In the genomic region with DNA sequence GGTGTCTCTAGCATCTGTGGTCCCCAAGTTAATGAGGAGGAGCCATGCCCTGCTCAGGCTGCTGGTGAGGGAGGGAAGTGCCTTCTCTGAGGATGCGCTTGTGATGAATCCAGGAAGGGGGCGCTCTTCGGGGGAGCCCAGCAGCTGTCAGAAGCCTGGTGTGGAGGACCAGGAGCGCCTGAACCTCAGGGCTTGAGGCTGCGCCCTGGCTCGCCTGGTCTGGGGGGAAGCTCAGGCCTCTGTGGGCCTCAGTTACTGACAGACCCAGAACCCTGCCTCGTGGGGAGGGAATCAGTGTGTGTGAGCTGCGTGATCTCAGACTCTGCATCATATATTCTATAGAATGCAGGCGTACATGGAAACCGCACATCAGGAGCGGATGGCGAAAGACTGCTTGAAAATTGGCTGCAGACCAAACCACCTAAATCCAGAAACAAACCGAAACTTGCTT, we compare ENCODE assay signal across 12 cellular contexts.
A peak's percentile ranks its signal among the peaks of the same experiment; 100 is the strongest.
DNase-seq lines count a peak whose midpoint lies in the region; ATAC-seq and TF ChIP-seq lines count a peak whose summit lies in the region.
"Had no signal": no experiment of that assay in that cellular context is flagged by ENCODE, and none has a peak within 500 bp of the region (broad histone marks: within the 10 kb centered on the region; RNA-seq: fewer than 3 reads in every experiment).

No MANE protein-coding gene starts in this region.

- no peaks in the 10 kb centered on the region for H4K20me1 ChIP-seq in DND-41 (ENCODE audit: insufficient read depth, low read length)

- TF ChIP-seq CTCF in DND-41 (IDR thresholded peaks at IDR 0.05; ENCODE audit: borderline replicate concordance, extremely low read depth, low read length, poor library complexity, severe bottlenecking) (peak; percentile 45), heart right ventricle (IDR thresholded peaks at IDR 0.05) (peak in 1 of 9 donors; percentile 25)

- H2AFZ ChIP-seq in DND-41 (ENCODE audit: low read depth, low read length): no peak overlapping the region

- intact Hi-C loops in heart right ventricle (cut with DNase I): no loop called here

- DNase-seq in DND-41: no peak
- peak; percentile 40 for DNase-seq in SKM-1 (lab: John Stamatoyannopoulos, UW; ENCODE audit: unreplicated experiment)
- peak; percentile 86 for DNase-seq in iPS-NIHi11 (ENCODE audit: low spot score)
- no peak for DNase-seq in DMS53 treated with DMSO at 0.1 percent for 48 hours (lab: John Stamatoyannopoulos, UW; ENCODE audit: unreplicated experiment)
- no peak for DNase-seq in heart right ventricle
- DNase-seq in NCI-H2107 treated with DMSO at 0.1 percent for 48 hours (lab: John Stamatoyannopoulos, UW; ENCODE audit: unreplicated experiment): no peak
- DNase-seq: DMS79 treated with DMSO at 0.1 percent for 48 hours, left cardiac atrium, retina, T-helper 2 cell had no signal

- H3K27ac ChIP-seq in DND-41 (ENCODE audit: low read length): no peak overlapping the region
- H3K27ac ChIP-seq in heart right ventricle: no peak overlapping the region

- ATAC-seq in DND-41 (ENCODE audit: insufficient read depth, low read depth) (no peak), heart right ventricle (no peak), GM19023 (IDR thresholded peaks at IDR 0.05; ENCODE audit: unreplicated experiment) (no peak)
- ATAC-seq: left cardiac atrium had no signal

- H3K9ac ChIP-seq in DND-41 (ENCODE audit: low read depth, low read length): no peak overlapping the region

- WGBS in heart right ventricle, 2 donors: 75 to 79% methylated on average over 13 of the region's 13 CpGs

- H3K4me3 ChIP-seq in DND-41 (ENCODE audit: low read depth in 1 of 2, low read length in 2 of 2) (no peak overlapping the region), heart right ventricle (no peak overlapping the region)

- H3K27me3 ChIP-seq in DND-41 (ENCODE audit: insufficient read depth, low read length, poor library complexity) (no peaks in the 10 kb centered on the region), heart right ventricle (peaks cover 0 to 11% (median 0%) of the 10 kb centered on the region in 7 donors)

- H3K4me2 ChIP-seq in DND-41 (ENCODE audit: insufficient read depth, low read length): no peak overlapping the region

- H3K9me3 ChIP-seq in DND-41 (ENCODE audit: insufficient read depth, low read length, severe bottlenecking) (no peaks in the 10 kb centered on the region), heart right ventricle (no peaks in the 10 kb centered on the region)

- 0 out of 2 replicates have a peak, but pooled peaks have one; percentile 3 for TF ChIP-seq RAD21 in Ishikawa (IDR thresholded peaks at IDR 0.05; ENCODE audit: low read depth)

- TF ChIP-seq EP300 in Ishikawa (IDR thresholded peaks at IDR 0.05; ENCODE audit: borderline replicate concordance): no peak

- H3K4me1 ChIP-seq in DND-41 (ENCODE audit: insufficient read depth, low read length): no peaks in the 10 kb centered on the region
- H3K4me1 ChIP-seq in heart right ventricle: peaks cover 0 to 4% (median 0%) of the 10 kb centered on the region in 9 donors

- H3K36me3 ChIP-seq in DND-41 (ENCODE audit: insufficient read depth, low read length) (no peaks in the 10 kb centered on the region), heart right ventricle (no peaks in the 10 kb centered on the region)

- H3K79me2 ChIP-seq in DND-41 (ENCODE audit: insufficient read depth, low read length): no peaks in the 10 kb centered on the region

TF ChIP-seq in Ishikawa, 13 proteins besides CTCF, POLR2A, EP300 and RAD21:
- no peak for TF ChIP-seq YY1 (IDR thresholded peaks at IDR 0.05; ENCODE audit: low read depth)
- no peak for TF ChIP-seq MAX (IDR thresholded peaks at IDR 0.05)
- no peak for TF ChIP-seq ZBTB7A (IDR thresholded peaks at IDR 0.05; ENCODE audit: low read depth)
- TF ChIP-seq CEBPB (IDR thresholded peaks at IDR 0.05): no peak
- TF ChIP-seq CREB1 (IDR thresholded peaks at IDR 0.05; ENCODE audit: low read depth): no peak
- TF ChIP-seq TCF12 (IDR thresholded peaks at IDR 0.05; ENCODE audit: low read depth): no peak
- TF ChIP-seq FOXM1 (IDR thresholded peaks at IDR 0.05; ENCODE audit: borderline replicate concordance, low read depth): no peak

Comparison
In these comparisons a context has a peak if more than half of its experiments do, and no peak if none do; other contexts are left out.
1. DNase-seq: peak in SKM-1 (single experiment) and iPS-NIHi11 (single experiment); none in DND-41 (single experiment), DMS53 treated with DMSO at 0.1 percent for 48 hours (single experiment), heart right ventricle (0 of 2) and NCI-H2107 treated with DMSO at 0.1 percent for 48 hours (single experiment).